ENCODE assay signal across 1 cellular context in the genomic region with DNA sequence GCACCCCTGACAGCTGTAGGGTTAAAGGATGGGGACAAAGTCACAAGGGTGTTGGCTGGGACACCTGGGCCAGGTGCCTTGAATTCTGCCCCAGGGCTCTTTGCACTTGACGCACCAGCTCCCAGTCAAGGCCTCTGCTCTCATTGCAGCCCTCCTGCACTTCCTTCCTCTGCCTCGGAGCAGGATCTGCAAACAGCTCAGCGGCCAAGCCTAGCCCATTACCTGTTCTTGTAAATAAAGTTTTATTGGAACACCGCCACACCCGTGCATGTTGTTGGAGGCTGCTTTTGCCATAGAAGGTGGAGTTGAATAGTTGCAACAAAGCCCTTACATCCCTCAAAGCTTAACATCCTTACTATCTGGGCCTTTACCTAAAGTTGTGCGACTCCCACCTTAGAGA.
TF ChIP-seq lines count a peak whose summit lies in the region.

No MANE protein-coding gene starts in this region.

TF ChIP-seq in K562, 482 proteins besides CTCF, POLR2A, EP300 and RAD21 (continued from another document):
- TF ChIP-seq, protein P1, sequence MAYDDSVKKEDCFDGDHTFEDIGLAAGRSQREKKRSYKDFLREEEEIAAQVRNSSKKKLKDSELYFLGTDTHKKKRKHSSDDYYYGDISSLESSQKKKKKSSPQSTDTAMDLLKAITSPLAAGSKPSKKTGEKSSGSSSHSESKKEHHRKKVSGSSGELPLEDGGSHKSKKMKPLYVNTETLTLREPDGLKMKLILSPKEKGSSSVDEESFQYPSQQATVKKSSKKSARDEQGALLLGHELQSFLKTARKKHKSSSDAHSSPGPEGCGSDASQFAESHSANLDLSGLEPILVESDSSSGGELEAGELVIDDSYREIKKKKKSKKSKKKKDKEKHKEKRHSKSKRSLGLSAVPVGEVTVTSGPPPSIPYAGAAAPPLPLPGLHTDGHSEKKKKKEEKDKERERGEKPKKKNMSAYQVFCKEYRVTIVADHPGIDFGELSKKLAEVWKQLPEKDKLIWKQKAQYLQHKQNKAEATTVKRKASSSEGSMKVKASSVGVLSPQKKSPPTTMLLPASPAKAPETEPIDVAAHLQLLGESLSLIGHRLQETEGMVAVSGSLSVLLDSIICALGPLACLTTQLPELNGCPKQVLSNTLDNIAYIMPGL (CRISPR knock-in tag; IDR thresholded peaks at IDR 0.05): no peak
TF ChIP-seq in K562: peak in this region for 1.
